In the genomic region with DNA sequence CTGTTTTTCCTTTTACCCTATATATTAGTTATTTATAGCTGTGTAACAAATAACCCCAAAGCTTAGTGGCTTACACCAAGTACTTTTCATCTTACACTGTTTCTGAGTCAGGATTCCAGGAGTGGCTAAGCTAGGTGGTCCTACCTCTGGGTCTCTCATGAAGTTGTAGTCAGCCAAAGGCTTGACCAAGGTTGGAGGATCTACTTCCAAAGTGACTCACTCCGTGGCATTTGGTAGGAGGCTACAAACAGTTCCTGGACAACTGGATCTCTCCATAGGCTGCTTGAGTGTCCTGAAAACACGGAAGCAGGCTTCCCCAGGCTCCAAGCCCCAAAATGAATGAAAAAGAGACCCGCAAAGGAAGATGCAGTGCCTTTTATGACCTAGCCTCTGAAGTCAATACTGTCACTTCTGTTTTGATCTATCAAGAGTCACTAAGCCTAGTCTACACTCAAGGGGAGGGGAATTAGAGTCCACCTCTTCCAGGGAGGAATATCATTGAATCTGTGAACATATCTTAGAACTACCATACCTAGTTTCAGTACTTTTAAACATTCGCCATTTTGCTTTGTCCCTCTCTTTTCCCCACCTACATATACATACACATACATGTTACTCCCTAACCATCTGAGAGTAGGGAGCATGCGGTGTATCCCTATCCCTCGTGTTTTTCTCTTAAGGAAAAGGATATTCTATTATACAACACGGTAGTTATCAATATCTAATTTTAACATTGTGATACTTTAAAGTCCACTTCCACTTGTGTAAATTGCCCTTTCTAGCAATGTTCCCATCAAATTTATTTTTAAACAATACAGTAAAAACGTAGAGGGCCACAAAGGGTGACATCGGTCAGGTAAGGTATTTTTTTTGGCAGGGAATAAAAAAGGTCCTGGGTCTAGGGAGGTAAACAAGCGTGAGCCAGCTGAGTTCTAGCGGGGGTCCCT, we compare ENCODE assay signal across 1 cellular context.
TF ChIP-seq lines count a peak whose summit lies in the region.

No MANE protein-coding gene starts in this region.

TF ChIP-seq in HEK293, 187 proteins besides CTCF, POLR2A, EP300 and RAD21 (continued from another document):
- no peak for TF ChIP-seq ZNF214 (tag by site-specific recombination; IDR thresholded peaks at IDR 0.05; ENCODE audit: borderline replicate concordance)
- no peak for TF ChIP-seq ZNF785 (tag by site-specific recombination; IDR thresholded peaks at IDR 0.05)
- peak; percentile 21 for TF ChIP-seq SETDB1 (IDR thresholded peaks at IDR 0.05; ENCODE audit: insufficient read length, low read length)
- TF ChIP-seq HOXA7 (CRISPR knock-in tag; IDR thresholded peaks at IDR 0.05; ENCODE audit: borderline replicate concordance) = no peak
- peak; percentile 93 for TF ChIP-seq ZBTB48 (tag by site-specific recombination; IDR thresholded peaks at IDR 0.05)
- no peak for TF ChIP-seq ZNF626 (tag by site-specific recombination; IDR thresholded peaks at IDR 0.05)
- TF ChIP-seq ZNF18 (tag by site-specific recombination; IDR thresholded peaks at IDR 0.05) = no peak
- TF ChIP-seq IKZF3 (tag by site-specific recombination; IDR thresholded peaks at IDR 0.05) = peak; percentile 22; the same call in 1 of the 2 replicates
- no peak for TF ChIP-seq ZNF37A (tag by site-specific recombination; IDR thresholded peaks at IDR 0.05)
- TF ChIP-seq GFI1B (tag by site-specific recombination; IDR thresholded peaks at IDR 0.05) = no peak
- TF ChIP-seq ZNF747 (tag by site-specific recombination; IDR thresholded peaks at IDR 0.05) = no peak
- TF ChIP-seq, protein P1, sequence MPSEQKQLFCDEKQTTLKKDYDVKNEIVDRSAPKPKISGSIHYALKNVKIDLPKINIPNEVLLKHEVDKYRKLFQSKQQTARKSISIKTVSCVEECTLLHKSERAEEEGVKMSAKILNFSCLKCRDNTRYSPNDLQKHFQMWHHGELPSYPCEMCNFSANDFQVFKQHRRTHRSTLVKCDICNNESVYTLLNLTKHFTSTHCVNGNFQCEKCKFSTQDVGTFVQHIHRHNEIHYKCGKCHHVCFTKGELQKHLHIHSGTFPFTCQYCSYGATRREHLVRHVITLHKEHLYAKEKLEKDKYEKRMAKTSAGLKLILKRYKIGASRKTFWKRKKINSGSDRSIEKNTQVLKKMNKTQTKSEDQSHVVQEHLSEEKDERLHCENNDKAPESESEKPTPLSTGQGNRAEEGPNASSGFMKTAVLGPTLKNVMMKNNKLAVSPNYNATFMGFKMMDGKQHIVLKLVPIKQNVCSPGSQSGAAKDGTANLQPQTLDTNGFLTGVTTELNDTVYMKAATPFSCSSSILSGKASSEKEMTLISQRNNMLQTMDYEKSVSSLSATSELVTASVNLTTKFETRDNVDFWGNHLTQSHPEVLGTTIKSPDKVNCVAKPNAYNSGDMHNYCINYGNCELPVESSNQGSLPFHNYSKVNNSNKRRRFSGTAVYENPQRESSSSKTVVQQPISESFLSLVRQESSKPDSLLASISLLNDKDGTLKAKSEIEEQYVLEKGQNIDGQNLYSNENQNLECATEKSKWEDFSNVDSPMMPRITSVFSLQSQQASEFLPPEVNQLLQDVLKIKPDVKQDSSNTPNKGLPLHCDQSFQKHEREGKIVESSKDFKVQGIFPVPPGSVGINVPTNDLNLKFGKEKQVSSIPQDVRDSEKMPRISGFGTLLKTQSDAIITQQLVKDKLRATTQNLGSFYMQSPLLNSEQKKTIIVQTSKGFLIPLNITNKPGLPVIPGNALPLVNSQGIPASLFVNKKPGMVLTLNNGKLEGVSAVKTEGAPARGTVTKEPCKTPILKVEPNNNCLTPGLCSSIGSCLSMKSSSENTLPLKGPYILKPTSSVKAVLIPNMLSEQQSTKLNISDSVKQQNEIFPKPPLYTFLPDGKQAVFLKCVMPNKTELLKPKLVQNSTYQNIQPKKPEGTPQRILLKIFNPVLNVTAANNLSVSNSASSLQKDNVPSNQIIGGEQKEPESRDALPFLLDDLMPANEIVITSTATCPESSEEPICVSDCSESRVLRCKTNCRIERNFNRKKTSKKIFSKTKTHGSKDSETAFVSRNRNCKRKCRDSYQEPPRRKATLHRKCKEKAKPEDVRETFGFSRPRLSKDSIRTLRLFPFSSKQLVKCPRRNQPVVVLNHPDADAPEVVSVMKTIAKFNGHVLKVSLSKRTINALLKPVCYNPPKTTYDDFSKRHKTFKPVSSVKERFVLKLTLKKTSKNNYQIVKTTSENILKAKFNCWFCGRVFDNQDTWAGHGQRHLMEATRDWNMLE (tag by site-specific recombination; conservative IDR thresholded peaks at IDR 0.05; ENCODE audit: low read depth) = no peak
- TF ChIP-seq ZNF223 (tag by site-specific recombination; IDR thresholded peaks at IDR 0.05) = no peak
- no peak for TF ChIP-seq ZSCAN30 (tag by site-specific recombination; IDR thresholded peaks at IDR 0.05)
- TF ChIP-seq KLF8 (tag by site-specific recombination; IDR thresholded peaks at IDR 0.05) = no peak
- TF ChIP-seq SP2 (tag by site-specific recombination; IDR thresholded peaks at IDR 0.05) = peak; percentile 30
- TF ChIP-seq ZNF621 (tag by site-specific recombination; IDR thresholded peaks at IDR 0.05) = no peak
- no peak for TF ChIP-seq ZNF521 (tag by site-specific recombination; IDR thresholded peaks at IDR 0.05)
- no peak for TF ChIP-seq ZNF350 (tag by site-specific recombination; IDR thresholded peaks at IDR 0.05)
- no peak for TF ChIP-seq ZNF830 (tag by site-specific recombination; IDR thresholded peaks at IDR 0.05; ENCODE audit: low read depth)
- no peak for TF ChIP-seq ZNF558 (tag by site-specific recombination; IDR thresholded peaks at IDR 0.05)
- TF ChIP-seq MZF1 (tag by site-specific recombination; IDR thresholded peaks at IDR 0.05; ENCODE audit: borderline replicate concordance) = peak; percentile 22; the same call in 1 of the 2 replicates
- no peak for TF ChIP-seq ZNF112 (tag by site-specific recombination; IDR thresholded peaks at IDR 0.05)
- TF ChIP-seq ZBTB17 (tag by site-specific recombination; IDR thresholded peaks at IDR 0.05) = peak; percentile 57
- TF ChIP-seq ZNF169 (tag by site-specific recombination; IDR thresholded peaks at IDR 0.05) = no peak
- TF ChIP-seq, protein P2, sequence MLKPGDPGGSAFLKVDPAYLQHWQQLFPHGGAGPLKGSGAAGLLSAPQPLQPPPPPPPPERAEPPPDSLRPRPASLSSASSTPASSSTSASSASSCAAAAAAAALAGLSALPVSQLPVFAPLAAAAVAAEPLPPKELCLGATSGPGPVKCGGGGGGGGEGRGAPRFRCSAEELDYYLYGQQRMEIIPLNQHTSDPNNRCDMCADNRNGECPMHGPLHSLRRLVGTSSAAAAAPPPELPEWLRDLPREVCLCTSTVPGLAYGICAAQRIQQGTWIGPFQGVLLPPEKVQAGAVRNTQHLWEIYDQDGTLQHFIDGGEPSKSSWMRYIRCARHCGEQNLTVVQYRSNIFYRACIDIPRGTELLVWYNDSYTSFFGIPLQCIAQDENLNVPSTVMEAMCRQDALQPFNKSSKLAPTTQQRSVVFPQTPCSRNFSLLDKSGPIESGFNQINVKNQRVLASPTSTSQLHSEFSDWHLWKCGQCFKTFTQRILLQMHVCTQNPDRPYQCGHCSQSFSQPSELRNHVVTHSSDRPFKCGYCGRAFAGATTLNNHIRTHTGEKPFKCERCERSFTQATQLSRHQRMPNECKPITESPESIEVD (tag by site-specific recombination; IDR thresholded peaks at IDR 0.05) = no peak
- TF ChIP-seq ZNF114 (tag by site-specific recombination; IDR thresholded peaks at IDR 0.05) = no peak
- TF ChIP-seq ZNF416 (tag by site-specific recombination; IDR thresholded peaks at IDR 0.05) = no peak
- TF ChIP-seq PRDM10 (tag by site-specific recombination; IDR thresholded peaks at IDR 0.05) = 0 out of 2 replicates have a peak, but pooled peaks have one; percentile 12
- no peak for TF ChIP-seq ZNF530 (tag by site-specific recombination; IDR thresholded peaks at IDR 0.05; ENCODE audit: low read depth)
- TF ChIP-seq, protein P3, sequence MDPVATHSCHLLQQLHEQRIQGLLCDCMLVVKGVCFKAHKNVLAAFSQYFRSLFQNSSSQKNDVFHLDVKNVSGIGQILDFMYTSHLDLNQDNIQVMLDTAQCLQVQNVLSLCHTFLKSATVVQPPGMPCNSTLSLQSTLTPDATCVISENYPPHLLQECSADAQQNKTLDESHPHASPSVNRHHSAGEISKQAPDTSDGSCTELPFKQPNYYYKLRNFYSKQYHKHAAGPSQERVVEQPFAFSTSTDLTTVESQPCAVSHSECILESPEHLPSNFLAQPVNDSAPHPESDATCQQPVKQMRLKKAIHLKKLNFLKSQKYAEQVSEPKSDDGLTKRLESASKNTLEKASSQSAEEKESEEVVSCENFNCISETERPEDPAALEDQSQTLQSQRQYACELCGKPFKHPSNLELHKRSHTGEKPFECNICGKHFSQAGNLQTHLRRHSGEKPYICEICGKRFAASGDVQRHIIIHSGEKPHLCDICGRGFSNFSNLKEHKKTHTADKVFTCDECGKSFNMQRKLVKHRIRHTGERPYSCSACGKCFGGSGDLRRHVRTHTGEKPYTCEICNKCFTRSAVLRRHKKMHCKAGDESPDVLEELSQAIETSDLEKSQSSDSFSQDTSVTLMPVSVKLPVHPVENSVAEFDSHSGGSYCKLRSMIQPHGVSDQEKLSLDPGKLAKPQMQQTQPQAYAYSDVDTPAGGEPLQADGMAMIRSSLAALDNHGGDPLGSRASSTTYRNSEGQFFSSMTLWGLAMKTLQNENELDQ (tag by site-specific recombination; IDR thresholded peaks at IDR 0.05; ENCODE audit: low read depth) = no peak
- no peak for TF ChIP-seq ZNF274 (IDR thresholded peaks at IDR 0.05; ENCODE audit: low read length)
- no peak for TF ChIP-seq ZNF274 (tag by site-specific recombination; IDR thresholded peaks at IDR 0.05; ENCODE audit: borderline replicate concordance)
- TF ChIP-seq ZSCAN23 (tag by site-specific recombination; IDR thresholded peaks at IDR 0.05) = no peak
- TF ChIP-seq ZNF132 (tag by site-specific recombination; IDR thresholded peaks at IDR 0.05; ENCODE audit: borderline replicate concordance) = no peak
- TF ChIP-seq ZNF16 (tag by site-specific recombination; IDR thresholded peaks at IDR 0.05; ENCODE audit: low read depth) = no peak
- TF ChIP-seq ZNF555 (tag by site-specific recombination; conservative IDR thresholded peaks at IDR 0.05) = no peak
- no peak for TF ChIP-seq ZSCAN4 (tag by site-specific recombination; IDR thresholded peaks at IDR 0.05)
- TF ChIP-seq ZNF792 (tag by site-specific recombination; IDR thresholded peaks at IDR 0.05) = no peak
- TF ChIP-seq ZNF341 (tag by site-specific recombination; IDR thresholded peaks at IDR 0.05; ENCODE audit: low read depth) = no peak
- TF ChIP-seq ZNF510 (tag by site-specific recombination; IDR thresholded peaks at IDR 0.05; ENCODE audit: insufficient replicate concordance) = no peak
- TF ChIP-seq ZNF138 (tag by site-specific recombination; IDR thresholded peaks at IDR 0.05; ENCODE audit: borderline replicate concordance) = no peak
- no peak for TF ChIP-seq KLF7 (tag by site-specific recombination; IDR thresholded peaks at IDR 0.05; ENCODE audit: borderline replicate concordance)
- TF ChIP-seq FEZF1 (tag by site-specific recombination; IDR thresholded peaks at IDR 0.05) = no peak
- TF ChIP-seq ZNF596 (tag by site-specific recombination; IDR thresholded peaks at IDR 0.05) = no peak
- TF ChIP-seq MYNN (tag by site-specific recombination; IDR thresholded peaks at IDR 0.05; ENCODE audit: borderline replicate concordance) = no peak
